Comparison of ENCODE assay signal across 20 cellular contexts in the genomic region with DNA sequence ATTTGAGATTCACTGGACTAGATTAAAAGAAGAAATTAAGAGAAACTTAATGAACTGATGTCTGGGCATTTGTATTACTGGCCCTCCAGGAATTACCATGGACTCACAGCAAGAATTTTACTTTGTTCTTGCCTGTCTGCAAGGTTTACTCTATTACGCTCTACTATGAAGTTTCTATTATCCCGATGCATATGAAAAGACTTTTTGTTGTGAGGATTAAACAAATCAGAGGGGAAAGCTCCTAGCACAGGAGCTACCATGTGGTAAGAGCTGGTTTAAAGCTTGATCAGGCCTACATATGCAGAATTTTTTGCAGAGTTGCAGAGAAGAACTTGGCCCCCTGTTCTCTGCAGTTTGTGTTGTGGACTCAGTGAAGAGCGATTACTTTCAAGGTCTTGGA.
"Had no signal": no experiment of that assay in that cellular context is flagged by ENCODE, and none has a peak within 500 bp of the region (broad histone marks: within the 10 kb centered on the region; RNA-seq: fewer than 3 reads in every experiment).

No MANE protein-coding gene starts in this region.

- H3K4me3 ChIP-seq: SJSA1, SK-N-MC had no signal

- H3K27me3 ChIP-seq: SJSA1 had no signal

- H3K27ac ChIP-seq: SK-N-MC had no signal

- DNase-seq: Karpas-422, KG1, MV-4-11, NCI-H1048, NCI-H1105, NCI-H1417, NCI-H1436 treated with DMSO at 0.1 percent for 48 hours, NCI-H1694, NCI-H187 treated with DMSO at 0.1 percent for 48 hours, NCI-H2029 treated with DMSO at 0.1 percent for 48 hours, NCI-H2171 treated with DMSO at 0.1 percent for 48 hours, NCI-H524, NCI-H69, NCI-H774, Right ventricle myocardium superior, RPMI8226, SIG-M5 had no signal

- H3K9me3 ChIP-seq: SJSA1 had no signal

- ATAC-seq: HepG2 had no signal
